In genomic region chr17:8806206-8807069, GRCh38 we compare ENCODE assay signal across 16 cellular contexts. TPM values are rescaled to one million over a fixed set of nuclear protein-coding genes. Genes with fewer than 3 reads are reported as not detected.
DNase-seq lines count a peak whose midpoint lies in the region; ATAC-seq, FAIRE-seq and TF ChIP-seq lines count a peak whose summit lies in the region.
"Had no signal": no experiment of that assay in that cellular context is flagged by ENCODE, and none has a peak within 500 bp of the region (broad histone marks: within the 10 kb centered on the region; RNA-seq: fewer than 3 reads in every experiment).

No MANE protein-coding gene starts in this region.

- peaks cover 13% of the 10 kb centered on the region for H3K36me3 Mint-ChIP-seq in activated CD8-positive, alpha-beta T cell treated with anti-CD3 and anti-CD28 coated beads for 36 hours (ENCODE audit: low read depth)

- in situ Hi-C loops in mammary epithelial cell (cut with MboI; ENCODE audit: low sequenced_read_pairs in 2 of 2) = no loop called here

- H3K4me3 ChIP-seq in mammary epithelial cell (replicated peaks in 1 of 3; ENCODE audit: insufficient read depth in 1 of 3, low read depth in 2 of 3, low read length in 3 of 3) (no peak overlapping the region), breast epithelium (no peak overlapping the region), duodenal mucosa (ENCODE audit: low read depth in 1 of 2, low read length in 2 of 2) (no peak overlapping the region)
- H3K4me3 ChIP-seq: coronary artery, tibial nerve had no signal

- CTCF ChIA-PET in mammary epithelial cell (lab: Charles Lee; ENCODE audit: low non-redundant PET) = no interaction called here
- CTCF ChIA-PET in activated CD8-positive, alpha-beta T cell treated with anti-CD3 and anti-CD28 coated beads for 36 hours (lab: Charles Lee) = interaction anchor here (0.8 to 3.4 kb wide), 5 partner anchors 14 to 396 kb away, joined by 3 to 15 read pairs (median 5); no protein-coding TSS in a partner anchor

- peaks cover 9% of the 10 kb centered on the region for H3K4me1 Mint-ChIP-seq in activated CD8-positive, alpha-beta T cell treated with anti-CD3 and anti-CD28 coated beads for 36 hours (ENCODE audit: low read depth)
- H3K4me1 Mint-ChIP-seq: neural crest cell had no signal

- H3K9me3 ChIP-seq in mammary epithelial cell (replicated peaks; ENCODE audit: insufficient read depth, low read length) = peaks cover 7% of the 10 kb centered on the region
- peaks cover 0 to 5% of the 10 kb centered on the region in 2 donors for H3K9me3 ChIP-seq in breast epithelium
- peaks cover 3 to 5% of the 10 kb centered on the region in 2 donors for H3K9me3 ChIP-seq in duodenal mucosa (ENCODE audit: control insufficient read depth in 1 of 2, low read length in 2 of 2)

- WGBS in mammary epithelial cell (ENCODE audit: low coverage, missing lambda C conversion rate) = 48% methylated on average over 2 of the region's 3 CpGs

- no TSS peak for BruUV-seq in mammary epithelial cell (replicated peaks; lab: Mats Ljungman, UMichigan)

- intact Hi-C loops in mammary epithelial cell (cut with micrococcal nuclease) = no loop called here
- intact Hi-C loops in breast epithelium (cut with DNase I; ENCODE audit: low total_unique reads) = no loop called here
- intact Hi-C loops in activated CD8-positive, alpha-beta T cell treated with anti-CD3 and anti-CD28 coated beads for 36 hours (cut with micrococcal nuclease) = no loop called here

- no peak overlapping the region for H3K9ac ChIP-seq in mammary epithelial cell (ENCODE audit: insufficient read depth, low read length)
- no peak overlapping the region for H3K9ac ChIP-seq in duodenal mucosa (ENCODE audit: low read depth in 1 of 2, low read length in 2 of 2)

- ATAC-seq in activated CD8-positive, alpha-beta T cell treated with anti-CD3 and anti-CD28 coated beads for 36 hours = no peak
- ATAC-seq: SK-N-SH treated with all-trans-retinoic acid at 6 μM for 48 hours had no signal

- no peaks in the 10 kb centered on the region for H3K4me1 ChIP-seq in mammary epithelial cell (ENCODE audit: insufficient read depth, low read length)
- no peaks in the 10 kb centered on the region for H3K4me1 ChIP-seq in breast epithelium
- H3K4me1 ChIP-seq in duodenal mucosa (ENCODE audit: control insufficient read depth in 1 of 2, insufficient read depth in 2 of 2, low read length in 2 of 2) = peaks cover 6 to 12% of the 10 kb centered on the region in 2 donors

- peak; percentile 69 for FAIRE-seq in HTR-8/SVneo (lab: Jason Lieb, UNC)

- TF ChIP-seq POLR2A in breast epithelium (IDR thresholded peaks at IDR 0.05) = no peak

- POLR2A ChIA-PET in activated CD8-positive, alpha-beta T cell treated with anti-CD3 and anti-CD28 coated beads for 36 hours (lab: Charles Lee) = interaction anchor here (0.8 kb wide), 1 partner anchor 23 kb away, joined by 3 read pairs; no protein-coding TSS in a partner anchor

- H3K79me2 ChIP-seq in mammary epithelial cell (ENCODE audit: insufficient read depth, low read length) = no peaks in the 10 kb centered on the region

- H3K27ac Mint-ChIP-seq in activated CD8-positive, alpha-beta T cell treated with anti-CD3 and anti-CD28 coated beads for 36 hours = no peak overlapping the region

- H2AFZ ChIP-seq in mammary epithelial cell (ENCODE audit: low read depth, low read length) = no peak overlapping the region

- H3K36me3 ChIP-seq in mammary epithelial cell (ENCODE audit: insufficient read depth, low read length) = no peaks in the 10 kb centered on the region
- H3K36me3 ChIP-seq in breast epithelium = no peaks in the 10 kb centered on the region
- no peaks in the 10 kb centered on the region for H3K36me3 ChIP-seq in duodenal mucosa (ENCODE audit: control insufficient read depth in 1 of 2, insufficient read depth in 2 of 2, low read length in 2 of 2)
- H3K36me3 ChIP-seq: tibial nerve had no signal

- H3K27me3 ChIP-seq in mammary epithelial cell (ENCODE audit: insufficient read depth, low read length) = no peaks in the 10 kb centered on the region
- no peaks in the 10 kb centered on the region for H3K27me3 ChIP-seq in breast epithelium
- H3K27me3 ChIP-seq in duodenal mucosa (ENCODE audit: control insufficient read depth in 1 of 2, insufficient read depth in 2 of 2, low read length in 2 of 2) = no peaks in the 10 kb centered on the region
- H3K27me3 ChIP-seq: tibial nerve had no signal

- dilution Hi-C loops in mammary epithelial cell (cut with HindIII; ENCODE audit: low sequenced_read_pairs) = no loop called here

- DNase-seq in mammary epithelial cell = peak; percentile 28
- DNase-seq in breast epithelium (ENCODE audit: low spot score in 2 of 2) = no peak
- DNase-seq in HTR-8/SVneo (ENCODE audit: insufficient read length, low spot score) = no peak
- DNase-seq in substantia nigra (lab: John Stamatoyannopoulos, UW) = peak in 3 of 49 donors; percentile 2 to 49 (median 4)
- DNase-seq in activated CD8-positive, alpha-beta T cell treated with anti-CD3 and anti-CD28 coated beads for 36 hours = no peak
- DNase-seq in MV-4-11 (lab: John Stamatoyannopoulos, UW) = no peak
- no peak for DNase-seq in AML-193 (lab: John Stamatoyannopoulos, UW)

- no peak overlapping the region for H3K4me2 ChIP-seq in mammary epithelial cell (ENCODE audit: insufficient read depth, low read depth, low read length)

- no peaks in the 10 kb centered on the region for H3K27me3 Mint-ChIP-seq in activated CD8-positive, alpha-beta T cell treated with anti-CD3 and anti-CD28 coated beads for 36 hours

- H3K27ac ChIP-seq in mammary epithelial cell (ENCODE audit: insufficient read depth, low read depth, low read length) (no peak overlapping the region), breast epithelium (no peak overlapping the region), duodenal mucosa (ENCODE audit: low read depth, low read length) (peak overlapping the region; percentile 39), substantia nigra (ENCODE audit: low read depth, low read length, poor library complexity, severe bottlenecking) (peak overlapping the region; percentile 60)
- H3K27ac ChIP-seq: coronary artery, VCaP had no signal

- no peak for TF ChIP-seq CTCF in mammary epithelial cell (conservative IDR thresholded peaks at IDR 0.05 in 1 of 2, IDR thresholded peaks at IDR 0.05 in 1 of 2; ENCODE audit: extremely low read depth in 1 of 2, insufficient read depth in 1 of 2, low read depth in 1 of 2, low read length in 2 of 2)
- no peak for TF ChIP-seq CTCF in breast epithelium (IDR thresholded peaks at IDR 0.05)
- TF ChIP-seq CTCF in activated CD8-positive, alpha-beta T cell treated with anti-CD3 and anti-CD28 coated beads for 36 hours (IDR thresholded peaks at IDR 0.05) = no peak

- H3K9me3 Mint-ChIP-seq in activated CD8-positive, alpha-beta T cell treated with anti-CD3 and anti-CD28 coated beads for 36 hours = peaks cover 14% of the 10 kb centered on the region

- H3K4me3 Mint-ChIP-seq in activated CD8-positive, alpha-beta T cell treated with anti-CD3 and anti-CD28 coated beads for 36 hours = no peak overlapping the region
- H3K4me3 Mint-ChIP-seq: neural crest cell had no signal

- H4K20me1 ChIP-seq in mammary epithelial cell (ENCODE audit: insufficient read depth, low read length) = no peaks in the 10 kb centered on the region

RNA-seq across cellular contexts. Expression of gene MFSD6L, which starts 7.3 kb away (rescaled TPM):
- not detected for total RNA-seq in mammary epithelial cell
- 0.02 TPM for polyA plus RNA-seq in mammary epithelial cell
- polyA minus RNA-seq in mammary epithelial cell = not detected
- under 1 TPM; 0.48 to 0.98 (median 0.59) TPM for total RNA-seq in breast epithelium
- under 1 TPM; 0.20 to 0.22 TPM for total RNA-seq in activated CD8-positive, alpha-beta T cell treated with anti-CD3 and anti-CD28 coated beads for 36 hours
- total RNA-seq: A673, lung microvascular endothelial cell, MCF 10A, neural crest cell, tibial nerve had no signal

RNA-seq across cellular contexts. Expression of gene SPDYE4, which starts 48.1 kb away (rescaled TPM):
- total RNA-seq in mammary epithelial cell (not detected), breast epithelium (not detected)
- not detected for polyA plus RNA-seq in mammary epithelial cell
- not detected for polyA minus RNA-seq in mammary epithelial cell
- total RNA-seq in activated CD8-positive, alpha-beta T cell treated with anti-CD3 and anti-CD28 coated beads for 36 hours = not detected
- total RNA-seq: A673, lung microvascular endothelial cell, MCF 10A, neural crest cell, tibial nerve had no signal

Comparison
In these comparisons a context has a peak if more than half of its experiments do, and no peak if none do; other contexts are left out.
1. H3K27ac ChIP-seq: peak in duodenal mucosa (single experiment) and substantia nigra (single experiment); none in mammary epithelial cell (single experiment) and breast epithelium (0 of 2).